2 cellular contexts compared by ENCODE assay signal in the genomic region with DNA sequence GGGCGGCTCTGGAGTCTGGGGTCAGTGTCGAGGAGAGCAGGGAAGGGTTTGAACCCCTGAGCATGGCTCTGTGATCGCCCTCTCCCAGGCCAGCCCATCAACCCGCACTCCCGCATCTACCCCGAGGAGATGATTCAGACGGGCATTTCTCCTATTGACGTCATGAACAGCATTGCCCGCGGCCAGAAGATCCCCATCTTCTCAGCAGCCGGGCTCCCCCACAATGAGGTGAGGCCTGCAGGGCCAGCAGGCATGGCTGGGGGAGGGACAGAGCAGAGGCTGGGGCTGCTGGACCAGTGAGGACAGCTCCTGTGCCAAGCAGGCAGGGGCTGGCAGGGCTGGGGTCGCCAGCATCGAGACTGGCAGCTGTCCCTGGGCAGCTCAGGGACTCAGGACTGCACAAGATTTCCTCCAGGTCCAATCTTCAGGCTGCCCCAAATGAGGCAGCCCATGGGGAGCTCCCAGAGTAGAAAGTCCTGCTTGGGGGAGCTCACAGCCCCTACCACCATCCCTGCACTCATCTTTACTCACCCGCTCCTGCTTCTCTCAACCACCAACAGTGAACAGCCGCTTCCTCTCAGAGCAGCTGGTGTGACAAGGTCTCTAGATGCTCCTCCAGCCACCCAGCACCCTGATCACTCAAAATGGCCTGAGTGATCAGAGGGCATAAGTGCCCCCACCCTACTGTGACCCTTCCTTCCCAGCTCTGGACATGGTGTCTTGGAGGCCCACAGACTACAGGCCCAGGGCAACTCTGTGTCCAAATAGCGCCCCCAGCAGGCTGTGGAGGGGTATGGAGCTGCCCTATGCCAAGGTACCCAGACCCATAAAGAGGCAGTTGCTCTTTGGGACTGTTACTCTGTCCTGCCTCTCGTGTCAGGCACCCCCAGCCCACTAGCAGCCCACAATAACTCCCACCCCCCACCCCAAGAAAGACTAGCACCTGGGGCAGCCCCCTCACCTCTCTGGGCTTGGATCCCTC.
TF ChIP-seq lines count a peak whose summit lies in the region.

No MANE protein-coding gene starts in this region.

TF ChIP-seq in SK-N-SH, 30 proteins besides CTCF, POLR2A, EP300 and RAD21 (continued from another document):
- TF ChIP-seq ZBTB33 (IDR thresholded peaks at IDR 0.05; ENCODE audit: borderline replicate concordance, low read depth) (no peak), FOXJ3 (CRISPR knock-in tag; IDR thresholded peaks at IDR 0.05) (no peak), TEAD4 (IDR thresholded peaks at IDR 0.05; ENCODE audit: borderline replicate concordance, insufficient read depth) (no peak), SMC3 (IDR thresholded peaks at IDR 0.05; ENCODE audit: low read depth, low read length) (no peak), REST (IDR thresholded peaks at IDR 0.05; ENCODE audit: low read depth, low read length) (no peak), GATA2 (CRISPR knock-in tag; IDR thresholded peaks at IDR 0.05) (no peak), RXRA (IDR thresholded peaks at IDR 0.05; ENCODE audit: borderline replicate concordance, low read depth) (no peak), RFX5 (IDR thresholded peaks at IDR 0.05; ENCODE audit: low read length) (no peak)
- TF ChIP-seq, protein P1, sequence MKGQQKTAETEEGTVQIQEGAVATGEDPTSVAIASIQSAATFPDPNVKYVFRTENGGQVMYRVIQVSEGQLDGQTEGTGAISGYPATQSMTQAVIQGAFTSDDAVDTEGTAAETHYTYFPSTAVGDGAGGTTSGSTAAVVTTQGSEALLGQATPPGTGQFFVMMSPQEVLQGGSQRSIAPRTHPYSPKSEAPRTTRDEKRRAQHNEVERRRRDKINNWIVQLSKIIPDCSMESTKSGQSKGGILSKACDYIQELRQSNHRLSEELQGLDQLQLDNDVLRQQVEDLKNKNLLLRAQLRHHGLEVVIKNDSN (IDR thresholded peaks at IDR 0.05; ENCODE audit: borderline replicate concordance, low read depth) = no peak

TF ChIP-seq in SK-N-SH treated with all-trans-retinoic acid at 6 μM for 48 hours, 23 proteins besides CTCF, POLR2A, EP300 and RAD21 (continued from another document):
- TF ChIP-seq POU6F1 (CRISPR knock-in tag; IDR thresholded peaks at IDR 0.05; ENCODE audit: borderline replicate concordance, low read depth) = no peak
- TF ChIP-seq OSR1 (CRISPR knock-in tag; IDR thresholded peaks at IDR 0.05) = no peak
